ENCODE assay signal across 21 cellular contexts in genomic region chr17:65627108-65627507, GRCh38.
"Had no signal": no experiment of that assay in that cellular context is flagged by ENCODE, and none has a peak within 500 bp of the region (broad histone marks: within the 10 kb centered on the region; RNA-seq: fewer than 3 reads in every experiment).

No MANE protein-coding gene starts in this region.

- DNase-seq: activated CD4-positive, alpha-beta T cell treated with anti-CD3 and anti-CD28 coated beads, Interleukin-2, amount 50 U/mL, for 4 hours; activated CD8-positive, alpha-beta memory T cell treated with anti-CD3 and anti-CD28 coated beads, Interleukin-2, amount 50 U/mL, for 48 hours; activated naive CD4-positive, alpha-beta T cell; activated T-cell treated with anti-CD3 and anti-CD28 coated beads, Interleukin-2, amount 50 U/mL, for 4 hours; brain microvascular endothelial cell; caudate nucleus; dermis blood vessel endothelial cell; effector CD8-positive, alpha-beta T cell; erythroblast; foreskin melanocyte; left lung; naive thymus-derived CD8-positive, alpha-beta T cell; retina; stimulated activated CD4-positive, alpha-beta T cell treated with anti-CD3 and anti-CD28 coated beads, Interleukin-12 subunit alpha, Interleukin-12 subunit beta, amount 100 ng/mL, for 4 hours; stimulated activated CD4-positive, alpha-beta T cell treated with anti-CD3 and anti-CD28 coated beads, Interleukin-4, amount 100 ng/mL, for 4 hours; stimulated activated naive CD8-positive, alpha-beta T cell treated with anti-CD3 and anti-CD28 coated beads, Interleukin-15, Interleukin-2, amounts not matched to agents 100 U/mL and 50 U/mL, for 24 hours; T1000; tibial artery had no signal

- H3K27me3 ChIP-seq: adrenal gland, ascending aorta, brain microvascular endothelial cell, left lung, tibial artery had no signal

- H3K4me3 ChIP-seq: adrenal gland, ascending aorta, left lung, tibial artery had no signal

- H3K36me3 ChIP-seq: adrenal gland, ascending aorta, brain microvascular endothelial cell, left lung, tibial artery had no signal

- H3K27ac ChIP-seq: ascending aorta, brain microvascular endothelial cell, left lung, tibial artery had no signal

- H3K9me3 ChIP-seq: adrenal gland, ascending aorta, left lung, tibial artery had no signal

- H3K4me1 ChIP-seq: left lung had no signal

- ATAC-seq: activated T-cell treated with anti-CD3 and anti-CD28 coated beads, Interleukin-2, amount 50 U/mL, for 4 hours; left lung; naive thymus-derived CD8-positive, alpha-beta T cell; stimulated activated naive CD8-positive, alpha-beta T cell treated with anti-CD3 and anti-CD28 coated beads, Interleukin-15, Interleukin-2, amounts not matched to agents 100 U/mL and 50 U/mL, for 24 hours; WTC11 had no signal
